9 cellular contexts compared by ENCODE assay signal in genomic region chr1:228100822-228101613, GRCh38. TPM values are rescaled to one million over a fixed set of nuclear protein-coding genes. Genes with fewer than 3 reads are reported as not detected.
DNase-seq lines count a peak whose midpoint lies in the region; ATAC-seq and TF ChIP-seq lines count a peak whose summit lies in the region.
"Had no signal": no experiment of that assay in that cellular context is flagged by ENCODE, and none has a peak within 500 bp of the region (broad histone marks: within the 10 kb centered on the region; RNA-seq: fewer than 3 reads in every experiment).

No MANE protein-coding gene starts in this region.

- H3K4me1 ChIP-seq in KMS-11 (ENCODE audit: low read depth, poor library complexity, severe bottlenecking) (peaks cover 18% of the 10 kb centered on the region), colonic mucosa (peaks cover 13% of the 10 kb centered on the region), psoas muscle (peaks cover 18% of the 10 kb centered on the region)

- H3K9ac ChIP-seq in KMS-11 = peak overlapping the region; percentile 83; the same call in 1 of the 2 replicates
- H3K9ac ChIP-seq in colonic mucosa (ENCODE audit: low read depth in 2 of 2, low read length in 2 of 2) = peak overlapping the region in 1 of 2 donors; percentile 78

- peaks cover 26% of the 10 kb centered on the region for H4K20me1 ChIP-seq in KMS-11 (ENCODE audit: insufficient read depth)

- no peak overlapping the region for H2AFZ ChIP-seq in KMS-11 (ENCODE audit: low read depth)

- intact Hi-C loops in colonic mucosa (cut with DNase I) = no loop called here
- intact Hi-C loops in psoas muscle (cut with DNase I) = no loop called here

- ATAC-seq in psoas muscle (no peak), GM18520 (IDR thresholded peaks at IDR 0.05; ENCODE audit: unreplicated experiment) (no peak)

- no peaks in the 10 kb centered on the region for H3K9me3 ChIP-seq in colonic mucosa
- H3K9me3 ChIP-seq in psoas muscle = no peaks in the 10 kb centered on the region
- no peaks in the 10 kb centered on the region for H3K9me3 ChIP-seq in WERI-Rb-1 (ENCODE audit: severe bottlenecking)

- TF ChIP-seq CTCF in KMS-11 (conservative IDR thresholded peaks at IDR 0.05; ENCODE audit: low read depth, low read length) (no peak), colonic mucosa (IDR thresholded peaks at IDR 0.05) (no peak), psoas muscle (IDR thresholded peaks at IDR 0.05) (no peak), WERI-Rb-1 (IDR thresholded peaks at IDR 0.05; ENCODE audit: low read depth, low read length) (no peak)

- peaks cover 52% of the 10 kb centered on the region for H3K79me2 ChIP-seq in KMS-11 (ENCODE audit: insufficient read depth, low read depth)

- peak overlapping the region; percentile 83 for H3K4me2 ChIP-seq in KMS-11

- peak overlapping the region; percentile 77 for H3K4me3 ChIP-seq in KMS-11 (IDR thresholded peaks at IDR 0.05; ENCODE audit: insufficient read depth, low read depth, low read length)
- peak overlapping the region; percentile 90 for H3K4me3 ChIP-seq in colonic mucosa
- H3K4me3 ChIP-seq in psoas muscle = peak overlapping the region; percentile 82
- no peak overlapping the region for H3K4me3 ChIP-seq in WERI-Rb-1 (ENCODE audit: low read depth, low read length)

- H3K27me3 ChIP-seq in KMS-11 (ENCODE audit: insufficient read depth, low read depth) (no peaks in the 10 kb centered on the region), colonic mucosa (no peaks in the 10 kb centered on the region), psoas muscle (ENCODE audit: insufficient read depth in 3 of 3, low read length in 2 of 3) (no peaks in the 10 kb centered on the region), WERI-Rb-1 (ENCODE audit: insufficient read depth, low read depth, severe bottlenecking) (no peaks in the 10 kb centered on the region)

- DNase-seq in ELF-1 (ENCODE audit: low read depth, low spot score) = peak; percentile 8
- DNase-seq in colonic mucosa = no peak
- peak in 1 of 2 donors; percentile 54 for DNase-seq in psoas muscle
- no peak for DNase-seq in WERI-Rb-1
- DNase-seq in NCI-H524 (lab: John Stamatoyannopoulos, UW) = no peak
- DNase-seq: Kasumi-1, T-helper 9 cell had no signal

- H3K27ac ChIP-seq in KMS-11 = peak overlapping the region; percentile 84; the same call in 1 of the 2 replicates
- H3K27ac ChIP-seq in colonic mucosa = no peak overlapping the region
- H3K27ac ChIP-seq in psoas muscle = no peak overlapping the region
- no peak overlapping the region for H3K27ac ChIP-seq in WERI-Rb-1

- WGBS in psoas muscle, 3 donors = 63 to 67% (median 64%) methylated on average over 12 of the region's 12 CpGs

- H3K36me3 ChIP-seq in KMS-11 (ENCODE audit: insufficient read depth) (peaks cover 9% of the 10 kb centered on the region; the same call in 1 of the 2 replicates), colonic mucosa (peaks cover 14% of the 10 kb centered on the region), psoas muscle (ENCODE audit: insufficient read depth in 1 of 2, low read depth in 1 of 2) (peaks cover 0 to 53% of the 10 kb centered on the region in 2 donors), WERI-Rb-1 (peaks cover 11% of the 10 kb centered on the region)

RNA-seq across cellular contexts. Expression of gene C1orf35, which starts 2.1 kb away (rescaled TPM):
- total RNA-seq in colonic mucosa (10 to 100 TPM; 14.9 to 26.4 TPM), psoas muscle (1 to 10 TPM; 3.6 to 6.5 (median 5.1) TPM)
- 1 to 10 TPM; 5.7 to 8.2 (median 7.8) TPM for polyA plus RNA-seq in psoas muscle

RNA-seq across cellular contexts. Expression of gene MRPL55, which starts 8.1 kb away (rescaled TPM):
- total RNA-seq in colonic mucosa = 10 to 100 TPM; 33.0 to 60.7 TPM
- total RNA-seq in psoas muscle = 10 to 100 TPM; 35.7 to 43.4 (median 39.2) TPM
- 10 to 100 TPM; 70.9 to 86.2 (median 81.8) TPM for polyA plus RNA-seq in psoas muscle

RNA-seq across cellular contexts. Expression of gene ARF1, which starts 18.5 kb away (rescaled TPM):
- total RNA-seq in colonic mucosa = 100 to 1,000 TPM; 522 to 586 TPM
- 100 to 1,000 TPM; 176 to 328 (median 256) TPM for total RNA-seq in psoas muscle
- polyA plus RNA-seq in psoas muscle = 100 to 1,000 TPM; 257 to 612 (median 345) TPM

RNA-seq across cellular contexts. Expression of gene GUK1, which starts 39.1 kb away (rescaled TPM):
- 100 to 1,000 TPM; 178 to 221 TPM for total RNA-seq in colonic mucosa
- 100 to 1,000 TPM in 1 of 4 donors, 10 to 100 TPM in 3; 90.2 to 122 (median 92.8) TPM for total RNA-seq in psoas muscle
- polyA plus RNA-seq in psoas muscle = 100 to 1,000 TPM; 161 to 271 (median 166) TPM

RNA-seq across cellular contexts. Expression of gene GJC2, which starts 48.7 kb away (rescaled TPM):
- total RNA-seq in colonic mucosa (1 to 10 TPM in 1 of 2 donors, under 1 TPM in 1; 0.69 to 1.2 TPM), psoas muscle (under 1 TPM; 0.37 to 0.92 (median 0.52) TPM)
- polyA plus RNA-seq in psoas muscle = under 1 TPM; 0.19 to 0.40 (median 0.20) TPM
